In the genomic region with DNA sequence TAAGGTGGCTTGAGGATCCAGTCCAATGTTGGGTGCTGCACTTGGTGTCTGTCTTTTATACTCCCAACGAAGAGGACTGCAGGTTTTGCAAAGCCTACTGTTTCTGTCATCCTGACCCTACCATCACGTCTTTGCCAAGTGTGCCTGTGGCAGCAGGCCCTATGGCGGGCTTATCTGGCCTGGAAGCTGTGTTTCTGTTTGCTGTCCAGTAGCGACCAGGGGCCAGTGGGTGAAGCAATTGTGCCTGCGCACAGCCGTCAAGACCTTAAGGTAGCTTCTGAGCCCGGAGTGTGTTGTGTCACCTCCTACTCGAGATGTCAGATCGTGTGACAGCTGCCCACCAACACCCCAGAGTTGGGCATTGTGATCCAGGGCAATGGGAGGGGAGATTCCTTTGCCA, we compare ENCODE assay signal across 1 cellular context.
TF ChIP-seq lines count a peak whose summit lies in the region.

No MANE protein-coding gene starts in this region.

TF ChIP-seq in K562, 482 proteins besides CTCF, POLR2A, EP300 and RAD21 (continued from another document):
- TF ChIP-seq, protein P1, sequence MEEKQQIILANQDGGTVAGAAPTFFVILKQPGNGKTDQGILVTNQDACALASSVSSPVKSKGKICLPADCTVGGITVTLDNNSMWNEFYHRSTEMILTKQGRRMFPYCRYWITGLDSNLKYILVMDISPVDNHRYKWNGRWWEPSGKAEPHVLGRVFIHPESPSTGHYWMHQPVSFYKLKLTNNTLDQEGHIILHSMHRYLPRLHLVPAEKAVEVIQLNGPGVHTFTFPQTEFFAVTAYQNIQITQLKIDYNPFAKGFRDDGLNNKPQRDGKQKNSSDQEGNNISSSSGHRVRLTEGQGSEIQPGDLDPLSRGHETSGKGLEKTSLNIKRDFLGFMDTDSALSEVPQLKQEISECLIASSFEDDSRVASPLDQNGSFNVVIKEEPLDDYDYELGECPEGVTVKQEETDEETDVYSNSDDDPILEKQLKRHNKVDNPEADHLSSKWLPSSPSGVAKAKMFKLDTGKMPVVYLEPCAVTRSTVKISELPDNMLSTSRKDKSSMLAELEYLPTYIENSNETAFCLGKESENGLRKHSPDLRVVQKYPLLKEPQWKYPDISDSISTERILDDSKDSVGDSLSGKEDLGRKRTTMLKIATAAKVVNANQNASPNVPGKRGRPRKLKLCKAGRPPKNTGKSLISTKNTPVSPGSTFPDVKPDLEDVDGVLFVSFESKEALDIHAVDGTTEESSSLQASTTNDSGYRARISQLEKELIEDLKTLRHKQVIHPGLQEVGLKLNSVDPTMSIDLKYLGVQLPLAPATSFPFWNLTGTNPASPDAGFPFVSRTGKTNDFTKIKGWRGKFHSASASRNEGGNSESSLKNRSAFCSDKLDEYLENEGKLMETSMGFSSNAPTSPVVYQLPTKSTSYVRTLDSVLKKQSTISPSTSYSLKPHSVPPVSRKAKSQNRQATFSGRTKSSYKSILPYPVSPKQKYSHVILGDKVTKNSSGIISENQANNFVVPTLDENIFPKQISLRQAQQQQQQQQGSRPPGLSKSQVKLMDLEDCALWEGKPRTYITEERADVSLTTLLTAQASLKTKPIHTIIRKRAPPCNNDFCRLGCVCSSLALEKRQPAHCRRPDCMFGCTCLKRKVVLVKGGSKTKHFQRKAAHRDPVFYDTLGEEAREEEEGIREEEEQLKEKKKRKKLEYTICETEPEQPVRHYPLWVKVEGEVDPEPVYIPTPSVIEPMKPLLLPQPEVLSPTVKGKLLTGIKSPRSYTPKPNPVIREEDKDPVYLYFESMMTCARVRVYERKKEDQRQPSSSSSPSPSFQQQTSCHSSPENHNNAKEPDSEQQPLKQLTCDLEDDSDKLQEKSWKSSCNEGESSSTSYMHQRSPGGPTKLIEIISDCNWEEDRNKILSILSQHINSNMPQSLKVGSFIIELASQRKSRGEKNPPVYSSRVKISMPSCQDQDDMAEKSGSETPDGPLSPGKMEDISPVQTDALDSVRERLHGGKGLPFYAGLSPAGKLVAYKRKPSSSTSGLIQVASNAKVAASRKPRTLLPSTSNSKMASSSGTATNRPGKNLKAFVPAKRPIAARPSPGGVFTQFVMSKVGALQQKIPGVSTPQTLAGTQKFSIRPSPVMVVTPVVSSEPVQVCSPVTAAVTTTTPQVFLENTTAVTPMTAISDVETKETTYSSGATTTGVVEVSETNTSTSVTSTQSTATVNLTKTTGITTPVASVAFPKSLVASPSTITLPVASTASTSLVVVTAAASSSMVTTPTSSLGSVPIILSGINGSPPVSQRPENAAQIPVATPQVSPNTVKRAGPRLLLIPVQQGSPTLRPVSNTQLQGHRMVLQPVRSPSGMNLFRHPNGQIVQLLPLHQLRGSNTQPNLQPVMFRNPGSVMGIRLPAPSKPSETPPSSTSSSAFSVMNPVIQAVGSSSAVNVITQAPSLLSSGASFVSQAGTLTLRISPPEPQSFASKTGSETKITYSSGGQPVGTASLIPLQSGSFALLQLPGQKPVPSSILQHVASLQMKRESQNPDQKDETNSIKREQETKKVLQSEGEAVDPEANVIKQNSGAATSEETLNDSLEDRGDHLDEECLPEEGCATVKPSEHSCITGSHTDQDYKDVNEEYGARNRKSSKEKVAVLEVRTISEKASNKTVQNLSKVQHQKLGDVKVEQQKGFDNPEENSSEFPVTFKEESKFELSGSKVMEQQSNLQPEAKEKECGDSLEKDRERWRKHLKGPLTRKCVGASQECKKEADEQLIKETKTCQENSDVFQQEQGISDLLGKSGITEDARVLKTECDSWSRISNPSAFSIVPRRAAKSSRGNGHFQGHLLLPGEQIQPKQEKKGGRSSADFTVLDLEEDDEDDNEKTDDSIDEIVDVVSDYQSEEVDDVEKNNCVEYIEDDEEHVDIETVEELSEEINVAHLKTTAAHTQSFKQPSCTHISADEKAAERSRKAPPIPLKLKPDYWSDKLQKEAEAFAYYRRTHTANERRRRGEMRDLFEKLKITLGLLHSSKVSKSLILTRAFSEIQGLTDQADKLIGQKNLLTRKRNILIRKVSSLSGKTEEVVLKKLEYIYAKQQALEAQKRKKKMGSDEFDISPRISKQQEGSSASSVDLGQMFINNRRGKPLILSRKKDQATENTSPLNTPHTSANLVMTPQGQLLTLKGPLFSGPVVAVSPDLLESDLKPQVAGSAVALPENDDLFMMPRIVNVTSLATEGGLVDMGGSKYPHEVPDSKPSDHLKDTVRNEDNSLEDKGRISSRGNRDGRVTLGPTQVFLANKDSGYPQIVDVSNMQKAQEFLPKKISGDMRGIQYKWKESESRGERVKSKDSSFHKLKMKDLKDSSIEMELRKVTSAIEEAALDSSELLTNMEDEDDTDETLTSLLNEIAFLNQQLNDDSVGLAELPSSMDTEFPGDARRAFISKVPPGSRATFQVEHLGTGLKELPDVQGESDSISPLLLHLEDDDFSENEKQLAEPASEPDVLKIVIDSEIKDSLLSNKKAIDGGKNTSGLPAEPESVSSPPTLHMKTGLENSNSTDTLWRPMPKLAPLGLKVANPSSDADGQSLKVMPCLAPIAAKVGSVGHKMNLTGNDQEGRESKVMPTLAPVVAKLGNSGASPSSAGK (IDR thresholded peaks at IDR 0.05) = no peak
- TF ChIP-seq POLR2AphosphoS2 (IDR thresholded peaks at IDR 0.05; ENCODE audit: low read length) = peak; percentile 38; the same call in 1 of the 2 replicates
- TF ChIP-seq DMBX1 (CRISPR knock-in tag; IDR thresholded peaks at IDR 0.05; ENCODE audit: borderline replicate concordance) = no peak
- TF ChIP-seq NR4A1 (CRISPR knock-in tag; IDR thresholded peaks at IDR 0.05) = no peak
- TF ChIP-seq NR4A1 (tag; IDR thresholded peaks at IDR 0.05) = no peak
- TF ChIP-seq POLR2G (IDR thresholded peaks at IDR 0.05; ENCODE audit: low read depth, low read length) = 0 out of 2 replicates have a peak, but pooled peaks have one; percentile 30
- no peak for TF ChIP-seq CBFA2T3 (IDR thresholded peaks at IDR 0.05)
- no peak for TF ChIP-seq EP400 (IDR thresholded peaks at IDR 0.05)
- no peak for TF ChIP-seq SIN3B (IDR thresholded peaks at IDR 0.05; ENCODE audit: low read depth)
- no peak for TF ChIP-seq FOXK2 (conservative IDR thresholded peaks at IDR 0.05 in 1 of 2, IDR thresholded peaks at IDR 0.05 in 1 of 2; ENCODE audit: low read depth in 2 of 2)
- no peak for TF ChIP-seq ZNF707 (CRISPR knock-in tag; conservative IDR thresholded peaks at IDR 0.05)
